ENCODE assay signal across 17 cellular contexts in the genomic region with DNA sequence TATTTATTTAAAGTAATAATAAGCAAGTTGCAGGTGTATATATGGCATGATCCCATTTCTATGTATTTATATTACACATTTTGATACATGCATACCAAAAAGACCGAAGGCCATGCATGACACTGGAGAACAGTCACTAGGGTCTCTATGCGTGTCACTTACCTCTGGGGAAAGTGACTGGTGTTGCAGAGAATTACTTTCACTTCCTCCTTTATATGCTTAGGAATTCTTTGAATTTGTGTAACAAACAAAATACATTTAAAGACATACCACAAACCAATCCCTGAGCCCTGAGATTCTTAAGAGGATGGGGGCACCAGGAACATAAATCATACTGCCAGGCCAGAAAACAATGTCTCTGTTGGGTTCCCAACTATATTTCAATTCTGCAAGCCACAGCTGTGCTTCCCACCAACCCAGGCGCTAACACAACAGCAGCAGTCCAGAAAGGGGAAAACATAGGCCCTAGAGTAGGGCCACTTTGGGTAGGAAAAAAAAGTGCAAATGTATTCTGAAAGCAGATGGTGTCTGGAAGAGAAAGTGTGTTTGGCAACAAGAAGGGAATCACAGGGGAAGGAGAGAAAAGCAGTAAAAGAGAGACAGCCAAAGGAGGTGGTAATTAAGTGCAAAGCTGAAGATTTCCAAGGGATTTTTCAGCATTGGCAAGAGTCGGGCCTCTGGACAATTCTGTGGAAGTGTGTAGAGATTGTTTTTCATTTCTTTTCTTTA. TPM values are rescaled to one million over a fixed set of nuclear protein-coding genes. Genes with fewer than 3 reads are reported as not detected.
DNase-seq lines count a peak whose midpoint lies in the region; ATAC-seq, FAIRE-seq and TF ChIP-seq lines count a peak whose summit lies in the region.
"Had no signal": no experiment of that assay in that cellular context is flagged by ENCODE, and none has a peak within 500 bp of the region (broad histone marks: within the 10 kb centered on the region; RNA-seq: fewer than 3 reads in every experiment).

No MANE protein-coding gene starts in this region.

- H3K4me1 ChIP-seq in GM23338 (ENCODE audit: insufficient read depth) (peaks cover 42% of the 10 kb centered on the region), H1 (replicated peaks in 1 of 4; ENCODE audit: control insufficient read depth in 3 of 4, insufficient read depth in 4 of 4, low read length in 3 of 4) (peaks cover 0 to 15% (median 5%) of the 10 kb centered on the region in 4 experiments; a peak in 3 of 7 replicates), neuronal stem cell (ENCODE audit: control insufficient read depth in 2 of 2, insufficient read depth in 1 of 2, low read depth in 1 of 2, low read length in 2 of 2) (peaks cover 6 to 16% of the 10 kb centered on the region in 2 donors)
- H3K4me1 ChIP-seq: transverse colon had no signal

- H3K79me2 ChIP-seq in GM23338 (replicated peaks; ENCODE audit: insufficient read depth) (no peaks in the 10 kb centered on the region), H1 (ENCODE audit: control insufficient read depth in 1 of 2, insufficient read depth in 2 of 2, low read length in 2 of 2) (no peaks in the 10 kb centered on the region)

- H3K79me1 ChIP-seq in H1 (ENCODE audit: low read depth, low read length) (no peaks in the 10 kb centered on the region), neuronal stem cell (ENCODE audit: low read depth, low read length) (no peaks in the 10 kb centered on the region)

- H3K36me3 Mint-ChIP-seq in GM23338 (ENCODE audit: low read depth), result no peaks in the 10 kb centered on the region
- H3K36me3 Mint-ChIP-seq: IgD-negative memory B cell had no signal

- DNase-seq in GM23338 (ENCODE audit: low spot score) (peak; percentile 56), MV-4-11 (lab: John Stamatoyannopoulos, UW) (peak; percentile 35), H1 (ENCODE audit: low read depth in 1 of 2, low spot score in 2 of 2) (no peak), neuronal stem cell (ENCODE audit: low spot score) (no peak), erythroblast (lab: John Stamatoyannopoulos, UW) (no peak), H7 (no peak)
- DNase-seq: activated CD4-positive, alpha-beta T cell treated with anti-CD3 and anti-CD28 coated beads, Interleukin-2, amount 50 U/mL, for 4 hours; activated T-cell treated with anti-CD3 and anti-CD28 coated beads, Interleukin-2, amount 50 U/mL, for 48 hours; cerebellar nuclear complex; GDM1; GM23248; kidney; SIG-M5; T1000; transverse colon had no signal

- H4K20me1 ChIP-seq in GM23338 (replicated peaks; ENCODE audit: insufficient read depth) (no peaks in the 10 kb centered on the region), H1 (replicated peaks in 1 of 2; ENCODE audit: control insufficient read depth in 1 of 2, insufficient read depth in 2 of 2, low read length in 2 of 2) (no peaks in the 10 kb centered on the region)

- H2BK12ac ChIP-seq in H1 (ENCODE audit: low read depth, low read length) (peak overlapping the region; percentile 18; the same call in 1 of the 2 replicates), neuronal stem cell (ENCODE audit: low read length) (no peak overlapping the region)

- H3K27ac Mint-ChIP-seq in GM23338, result peak overlapping the region; percentile 82
- H3K27ac Mint-ChIP-seq: IgD-negative memory B cell had no signal

- H3K36me3 ChIP-seq in GM23338 (ENCODE audit: insufficient read depth) (no peaks in the 10 kb centered on the region), H1 (ENCODE audit: control insufficient read depth in 2 of 4, insufficient read depth in 4 of 4, low read length in 3 of 4) (no peaks in the 10 kb centered on the region), neuronal stem cell (replicated peaks in 1 of 2; ENCODE audit: control insufficient read depth in 2 of 2, insufficient read depth in 2 of 2, low read length in 2 of 2) (no peaks in the 10 kb centered on the region), H7 (replicated peaks; ENCODE audit: control insufficient read depth, insufficient read depth, low read length) (no peaks in the 10 kb centered on the region)
- H3K36me3 ChIP-seq: transverse colon had no signal

- no peak overlapping the region for H2AFZ ChIP-seq in GM23338
- no peak overlapping the region; the same call in 1 of the 2 replicates for H2AFZ ChIP-seq in H1 (ENCODE audit: low read length)
- H2AFZ ChIP-seq in neuronal stem cell (ENCODE audit: low read length), result peak overlapping the region; percentile 77
- H2AFZ ChIP-seq: GM23248 had no signal

- H4K91ac ChIP-seq in H1 (replicated peaks; ENCODE audit: insufficient read length, low read length) (no peak overlapping the region), neuronal stem cell (ENCODE audit: low read depth, low read length, poor library complexity) (no peak overlapping the region)

- H3K9ac ChIP-seq in H1 (replicated peaks in 1 of 4; ENCODE audit: extremely low read depth in 1 of 4, low read depth in 3 of 4, low read length in 3 of 4) (no peak overlapping the region), neuronal stem cell (ENCODE audit: low read depth, low read length, poor library complexity) (no peak overlapping the region)
- H3K9ac ChIP-seq: GM23248 had no signal

- TF ChIP-seq POLR2A in H1 (IDR thresholded peaks at IDR 0.05; ENCODE audit: control extremely low read depth in 1 of 2, low read depth in 2 of 2, low read length in 2 of 2) (no peak), erythroblast (IDR thresholded peaks at IDR 0.05; ENCODE audit: low read length) (no peak)

- H3K4me3 Mint-ChIP-seq in GM23338, result 0 out of 3 replicates have a peak overlapping the region, but pooled peaks have one; percentile 9

- H3K9me2 ChIP-seq in GM23338 (ENCODE audit: insufficient read depth), result 0 out of 2 replicates have a peak, but pooled peaks cover 5% of the 10 kb centered on the region

- H3K9me3 Mint-ChIP-seq in GM23338, result no peaks in the 10 kb centered on the region
- H3K9me3 Mint-ChIP-seq: IgD-negative memory B cell had no signal

- H2BK120ac ChIP-seq in H1 (replicated peaks; ENCODE audit: low read depth, low read length), result no peak overlapping the region
- no peak overlapping the region for H2BK120ac ChIP-seq in neuronal stem cell (ENCODE audit: low read depth, low read length)

- H2BK15ac ChIP-seq in H1 (ENCODE audit: low read length) (no peak overlapping the region), neuronal stem cell (ENCODE audit: low read length) (no peak overlapping the region)

- H3K4ac ChIP-seq in H1 (replicated peaks; ENCODE audit: insufficient read length, low read depth, low read length) (no peak overlapping the region), neuronal stem cell (ENCODE audit: low read length) (no peak overlapping the region)

- no peak overlapping the region for H4K5ac ChIP-seq in H1 (ENCODE audit: insufficient read length, low read depth, low read length)

- H3F3A ChIP-seq in GM23338 (replicated peaks; ENCODE audit: low read depth), result no peaks in the 10 kb centered on the region

- no peak overlapping the region for H3K14ac ChIP-seq in H1 (ENCODE audit: insufficient read length)
- H3K14ac ChIP-seq in neuronal stem cell (ENCODE audit: low read length), result no peak overlapping the region

- H2AK5ac ChIP-seq in H1 (ENCODE audit: low read depth, low read length), result no peak overlapping the region
- no peak overlapping the region for H2AK5ac ChIP-seq in neuronal stem cell (ENCODE audit: low read depth, low read length)

- no peak overlapping the region for H2BK5ac ChIP-seq in H1 (ENCODE audit: low read depth, low read length)
- no peak overlapping the region for H2BK5ac ChIP-seq in neuronal stem cell (ENCODE audit: low read length)

- no peak overlapping the region for H3K23ac ChIP-seq in H1 (ENCODE audit: insufficient read length)
- no peak overlapping the region for H3K23ac ChIP-seq in neuronal stem cell (ENCODE audit: low read depth, low read length, poor library complexity)

- H4K8ac ChIP-seq in H1 (ENCODE audit: extremely low read depth, insufficient read depth, low read length), result no peak overlapping the region
- H4K8ac ChIP-seq in neuronal stem cell (ENCODE audit: low read depth, low read length), result no peak overlapping the region

- TF ChIP-seq EP300 in H1 (IDR thresholded peaks at IDR 0.05; ENCODE audit: borderline replicate concordance in 1 of 2, low read depth in 2 of 2, low read length in 2 of 2), result no peak

- H2BK20ac ChIP-seq in H1 (ENCODE audit: low read length), result 0 out of 2 replicates have a peak overlapping the region, but pooled peaks have one; percentile 17

- H3K18ac ChIP-seq in H1 (ENCODE audit: extremely low read depth, low read length) (no peak overlapping the region), neuronal stem cell (ENCODE audit: low read length) (no peak overlapping the region)

- POLR2A ChIA-PET in H1 (lab: Charles Lee; ENCODE audit: partially characterized antibody), result interaction anchor here (0.8 kb wide), 1 partner anchor 33 kb away, joined by 3 read pairs; no protein-coding TSS in a partner anchor

- H3K4me1 Mint-ChIP-seq in GM23338, result peaks cover 30% of the 10 kb centered on the region

- H3K9me3 ChIP-seq in H1 (ENCODE audit: insufficient read depth in 2 of 2, low read depth in 1 of 2, low read length in 1 of 2) (no peaks in the 10 kb centered on the region), neuronal stem cell (replicated peaks in 1 of 2; ENCODE audit: control insufficient read depth in 2 of 2, insufficient read depth in 1 of 2, low read depth in 1 of 2, low read length in 2 of 2) (no peaks in the 10 kb centered on the region)
- H3K9me3 ChIP-seq: transverse colon had no signal

- 70% methylated on average over 4 of the region's 4 CpGs; no CpG with 5 or more reads in 1 of the 2 experiments for WGBS in H1 (ENCODE audit: extremely low coverage in 1 of 2, insufficient coverage in 1 of 2, insufficient read length in 1 of 2, insufficient replicate concordance in 2 of 2, low coverage in 1 of 2, low lambda C conversion rate in 2 of 2, missing lambda C conversion rate in 1 of 2), 2 experiments
- no CpG with 5 or more reads among the region's 4 CpGs for WGBS in neuronal stem cell (ENCODE audit: extremely low coverage in 2 of 2, insufficient read length in 2 of 2, insufficient replicate concordance in 1 of 2), 2 donors

- no peak overlapping the region for H3K56ac ChIP-seq in H1 (replicated peaks; ENCODE audit: insufficient read length, low read depth, low read length)

- no peak overlapping the region for H3K4me3 ChIP-seq in GM23338
- H3K4me3 ChIP-seq in H1 (ENCODE audit: extremely low read depth in 1 of 4, insufficient read depth in 2 of 4, low read depth in 3 of 4, low read length in 4 of 4), result no peak overlapping the region
- no peak overlapping the region for H3K4me3 ChIP-seq in neuronal stem cell (ENCODE audit: low read length in 2 of 2)
- H3K4me3 ChIP-seq in H7 (ENCODE audit: insufficient read depth, low read depth, low read length), result no peak overlapping the region
- H3K4me3 ChIP-seq: GM23248, transverse colon had no signal

- TF ChIP-seq CTCF in GM23338 (conservative IDR thresholded peaks at IDR 0.05; ENCODE audit: low read depth in 2 of 2) (no peak), H1 (IDR thresholded peaks at IDR 0.05; ENCODE audit: control extremely low read depth in 1 of 3, insufficient read depth in 1 of 3, low read depth in 1 of 3, low read length in 3 of 3) (no peak)

- H3K27ac ChIP-seq in GM23338 (ENCODE audit: low read depth), result peak overlapping the region; percentile 57
- no peak overlapping the region; the same call in 1 of the 2 replicates for H3K27ac ChIP-seq in H1 (ENCODE audit: low read depth, low read length)
- no peak overlapping the region for H3K27ac ChIP-seq in neuronal stem cell (replicated peaks; ENCODE audit: low read length)
- H3K27ac ChIP-seq: GM23248, transverse colon had no signal

- H3K27me3 Mint-ChIP-seq in GM23338 (ENCODE audit: insufficient read depth, low read depth, poor library complexity), result no peaks in the 10 kb centered on the region

- H3K4me2 ChIP-seq in GM23338 (peak overlapping the region; percentile 27), H1 (ENCODE audit: insufficient read depth in 1 of 2, low read depth in 2 of 2, low read length in 2 of 2) (peak overlapping the region in 1 of 2 experiments; percentile 24; a peak in 1 of 4 replicates), neuronal stem cell (ENCODE audit: insufficient read depth, low read length, poor library complexity, severe bottlenecking) (no peak overlapping the region)

- TF ChIP-seq RAD21 in H1 (IDR thresholded peaks at IDR 0.05 in 1 of 2, conservative IDR thresholded peaks at IDR 0.05 in 1 of 2; ENCODE audit: low read depth in 2 of 2, low read length in 2 of 2), result no peak

- no peaks in the 10 kb centered on the region; the same call in 1 of the 2 replicates for H3K23me2 ChIP-seq in H1 (ENCODE audit: low read depth, low read length)

- CTCF ChIA-PET in H1 (lab: Charles Lee; ENCODE audit: partially characterized antibody), result interaction anchor here (1.1 kb wide), 1 partner anchor 8 kb away, joined by 5 read pairs; no protein-coding TSS in a partner anchor

- no peaks in the 10 kb centered on the region for H3K27me3 ChIP-seq in GM23338 (ENCODE audit: insufficient read depth)
- no peaks in the 10 kb centered on the region for H3K27me3 ChIP-seq in H1 (replicated peaks in 1 of 4; ENCODE audit: control insufficient read depth in 3 of 4, extremely low read depth in 1 of 4, insufficient read depth in 3 of 4, low read length in 3 of 4)
- H3K27me3 ChIP-seq in neuronal stem cell (ENCODE audit: control insufficient read depth in 3 of 3, insufficient read depth in 3 of 3, low read depth in 1 of 3, low read length in 3 of 3), result peaks cover 0 to 8% (median 0%) of the 10 kb centered on the region in 3 experiments
- no peaks in the 10 kb centered on the region for H3K27me3 ChIP-seq in H7 (ENCODE audit: control insufficient read depth, insufficient read depth, low read length)
- H3K27me3 ChIP-seq: transverse colon had no signal

- ATAC-seq in GM23338, result peak; percentile 51
- no peak for ATAC-seq in GM21515 (IDR thresholded peaks at IDR 0.05; ENCODE audit: unreplicated experiment)

- no peak for FAIRE-seq in H1 (lab: Jason Lieb, UNC)
- FAIRE-seq: kidney had no signal

RNA-seq across cellular contexts. Expression of a gene that starts 24.5 kb away (rescaled TPM):
- 5.1 and 7.7 TPM in 2 replicates for total RNA-seq in GM23338 (2014; rRNA removed; shearing (Covaris generic))
- 1.8 and 3.1 TPM in 2 replicates for polyA plus RNA-seq in GM23338 (2016; fragmentation: Nextera tagmentation; extraction: Ambion mirVana)
- total RNA-seq in H1 (2021; fragmentation: NEBNext Ultra II Directional; extraction: Animal tissue kit (Norgen Biotek cat#: 25700)), result 1.8 and 2.1 TPM in 2 replicates
- polyA plus RNA-seq in H1 (2011; rRNA removed), result 1.1 and 1.3 TPM in 2 replicates
- 1.5 TPM for polyA plus RNA-seq in H1 (2011; cell fraction: cytosol; rRNA removed)
- polyA plus RNA-seq in H1 (2011; cell fraction: nucleus; rRNA removed), result 1.9 TPM
- polyA plus RNA-seq in H1 (2012, experiment 1 of 2), result 1.0 to 1.3 TPM (median 1.2 TPM) in 4 replicates
- polyA plus RNA-seq in H1 (2012, experiment 2 of 2), result 0.10 TPM
- 0.95 TPM for polyA plus RNA-seq in H1 (2013, experiment 1 of 2)
- polyA plus RNA-seq in H1 (2013, experiment 2 of 2), result 0.88 TPM
- polyA minus RNA-seq in H1 (2011; rRNA and poly(A)+ RNA removed), result 3.3 and 5.1 TPM in 2 replicates
- 1.2 TPM for polyA minus RNA-seq in H1 (2011; cell fraction: cytosol; rRNA and poly(A)+ RNA removed)
- 7.5 TPM for polyA minus RNA-seq in H1 (2011; cell fraction: nucleus; rRNA and poly(A)+ RNA removed)
- 2.7 TPM for polyA plus RNA-seq in neuronal stem cell (2013, experiment 1 of 2)
- polyA plus RNA-seq in neuronal stem cell (2013, experiment 2 of 2), result 2.8 TPM
- total RNA-seq in H7 (2014; rRNA removed; shearing (Covaris generic)), result 0.63 and 0.69 TPM in 2 replicates
- polyA plus RNA-seq: IgD-negative memory B cell had no signal

RNA-seq across cellular contexts. Expression of a gene that starts 34.2 kb away (rescaled TPM):
- total RNA-seq in GM23338 (2014; rRNA removed; shearing (Covaris generic)), result 19.0 and 30.2 TPM in 2 replicates
- polyA plus RNA-seq in GM23338 (2016; fragmentation: Nextera tagmentation; extraction: Ambion mirVana) (4.5 and 6.0 TPM in 2 replicates), H1 (2011; rRNA removed) (5.7 and 8.5 TPM in 2 replicates)
- total RNA-seq in H1 (2021; fragmentation: NEBNext Ultra II Directional; extraction: Animal tissue kit (Norgen Biotek cat#: 25700)), result 11.4 and 12.8 TPM in 2 replicates
- 9.0 TPM for polyA plus RNA-seq in H1 (2011; cell fraction: cytosol; rRNA removed)
- polyA plus RNA-seq in H1 (2011; cell fraction: nucleus; rRNA removed), result 4.2 TPM
- 4.4 to 9.4 TPM (median 7.3 TPM) in 4 replicates for polyA plus RNA-seq in H1 (2012, experiment 1 of 2)
- polyA plus RNA-seq in H1 (2012, experiment 2 of 2), result 1.9 TPM
- polyA plus RNA-seq in H1 (2013, experiment 1 of 2), result 8.9 TPM
- 7.7 TPM for polyA plus RNA-seq in H1 (2013, experiment 2 of 2)
- polyA minus RNA-seq in H1 (2011; rRNA and poly(A)+ RNA removed), result 11.4 and 14.5 TPM in 2 replicates
- polyA minus RNA-seq in H1 (2011; cell fraction: cytosol; rRNA and poly(A)+ RNA removed), result 7.3 TPM
- 13.6 TPM for polyA minus RNA-seq in H1 (2011; cell fraction: nucleus; rRNA and poly(A)+ RNA removed)
- 13.5 TPM for polyA plus RNA-seq in neuronal stem cell (2013, experiment 1 of 2)
- 13.0 TPM for polyA plus RNA-seq in neuronal stem cell (2013, experiment 2 of 2)
- 19.8 and 25.0 TPM in 2 replicates for total RNA-seq in H7 (2014; rRNA removed; shearing (Covaris generic))

Comparison
In these comparisons a context has a peak if more than half of its experiments do, and no peak if none do; other contexts are left out.
1. DNase-seq: peak in GM23338 (single experiment) and MV-4-11 (single experiment); none in H1 (0 of 2), neuronal stem cell (single experiment), erythroblast (0 of 2) and H7 (single experiment).